ENCODE assay signal across 7 cellular contexts in genomic region chr16:5571446-5571845, GRCh38.
"Had no signal": no experiment of that assay in that cellular context is flagged by ENCODE, and none has a peak within 500 bp of the region (broad histone marks: within the 10 kb centered on the region; RNA-seq: fewer than 3 reads in every experiment).

No MANE protein-coding gene starts in this region.

- ATAC-seq: HepG2 had no signal

- H3K27ac ChIP-seq: HL-60, KMS-11 had no signal

- H3K4me2 ChIP-seq: KMS-11 had no signal

- H3K9ac ChIP-seq: KMS-11 had no signal

- DNase-seq: IMR-90, KBM-7, KG1 had no signal

- FAIRE-seq: HepG2, HTR-8/SVneo had no signal
